1 cellular context compared by ENCODE assay signal in the genomic region with DNA sequence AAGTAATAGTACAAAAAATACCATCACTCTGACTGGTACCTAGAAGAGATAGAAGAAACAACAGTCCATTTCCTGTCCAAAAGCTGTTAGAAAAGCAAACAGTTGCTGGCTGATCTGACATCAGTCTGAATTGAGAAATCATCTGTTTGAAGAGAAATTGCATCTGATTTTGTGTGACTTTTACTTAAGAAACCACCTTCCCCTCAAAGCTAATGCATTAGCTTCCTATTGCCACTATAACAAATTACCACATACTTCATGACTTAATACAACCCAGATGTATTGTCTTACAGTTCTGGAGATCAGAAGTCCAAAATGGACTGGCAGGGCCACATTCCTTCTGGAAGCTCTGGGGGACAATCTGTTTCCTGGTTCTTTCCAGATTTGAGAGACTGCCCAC.
TF ChIP-seq lines count a peak whose summit lies in the region.

No MANE protein-coding gene starts in this region.

TF ChIP-seq in SK-N-SH treated with all-trans-retinoic acid at 6 μM for 48 hours, 23 proteins besides CTCF, POLR2A, EP300 and RAD21 (continued from another document):
- TF ChIP-seq, protein P1, sequence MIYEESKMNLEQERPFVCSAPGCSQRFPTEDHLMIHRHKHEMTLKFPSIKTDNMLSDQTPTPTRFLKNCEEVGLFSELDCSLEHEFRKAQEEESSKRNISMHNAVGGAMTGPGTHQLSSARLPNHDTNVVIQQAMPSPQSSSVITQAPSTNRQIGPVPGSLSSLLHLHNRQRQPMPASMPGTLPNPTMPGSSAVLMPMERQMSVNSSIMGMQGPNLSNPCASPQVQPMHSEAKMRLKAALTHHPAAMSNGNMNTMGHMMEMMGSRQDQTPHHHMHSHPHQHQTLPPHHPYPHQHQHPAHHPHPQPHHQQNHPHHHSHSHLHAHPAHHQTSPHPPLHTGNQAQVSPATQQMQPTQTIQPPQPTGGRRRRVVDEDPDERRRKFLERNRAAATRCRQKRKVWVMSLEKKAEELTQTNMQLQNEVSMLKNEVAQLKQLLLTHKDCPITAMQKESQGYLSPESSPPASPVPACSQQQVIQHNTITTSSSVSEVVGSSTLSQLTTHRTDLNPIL (CRISPR knock-in tag; IDR thresholded peaks at IDR 0.05; ENCODE audit: low read depth) = no peak
- TF ChIP-seq CSDC2 (CRISPR knock-in tag; IDR thresholded peaks at IDR 0.05) = no peak
- TF ChIP-seq TCF4 (CRISPR knock-in tag; IDR thresholded peaks at IDR 0.05; ENCODE audit: borderline replicate concordance) = no peak
TF ChIP-seq in SK-N-SH treated with all-trans-retinoic acid at 6 μM for 48 hours: peak in this region for 0.
